Comparison of ENCODE assay signal across 10 cellular contexts in genomic region chr1:206912445-206913095, GRCh38. TPM values are rescaled to one million over a fixed set of nuclear protein-coding genes. Genes with fewer than 3 reads are reported as not detected.
DNase-seq lines count a peak whose midpoint lies in the region; ATAC-seq and TF ChIP-seq lines count a peak whose summit lies in the region.
"Had no signal": no experiment of that assay in that cellular context is flagged by ENCODE, and none has a peak within 500 bp of the region (broad histone marks: within the 10 kb centered on the region; RNA-seq: fewer than 3 reads in every experiment).

No MANE protein-coding gene starts in this region.

- TF ChIP-seq CTCF in astrocyte of the spinal cord (IDR thresholded peaks at IDR 0.05; ENCODE audit: low read depth, low read length) (peak; percentile 80), hepatocyte (IDR thresholded peaks at IDR 0.05; ENCODE audit: poor library complexity) (peak; percentile 78)

- DNase-seq in COLO829 (ENCODE audit: low spot score): peak; percentile 92
- DNase-seq in NCI-H1930 (lab: John Stamatoyannopoulos, UW): peak; percentile 39 to 62
- DNase-seq in T-helper 17 cell: peak; percentile 22 to 35 (median 33)
- DNase-seq in astrocyte of the spinal cord (ENCODE audit: low read depth, low spot score): peak; percentile 73
- peak; percentile 90 for DNase-seq in hepatocyte (ENCODE audit: low spot score)
- DNase-seq in sciatic nerve (ENCODE audit: low spot score): peak; percentile 78

- peak overlapping the region; percentile 69 for H3K4me3 Mint-ChIP-seq in T-helper 17 cell

- no peaks in the 10 kb centered on the region for H3K79me2 ChIP-seq in hepatocyte

- peaks cover 27% of the 10 kb centered on the region for H3K27me3 ChIP-seq in hepatocyte

- peaks cover 25% of the 10 kb centered on the region for H3K36me3 Mint-ChIP-seq in T-helper 17 cell (ENCODE audit: low read depth)

- no peak overlapping the region for H3K27ac ChIP-seq in hepatocyte

- intact Hi-C loops in sciatic nerve (cut with DNase I): loop anchor here (10.0 kb wide), 1 partner anchor 178 kb away; no protein-coding TSS in a partner anchor

- no peak overlapping the region for H2AFZ ChIP-seq in hepatocyte

- H3K4me3 ChIP-seq in astrocyte of the spinal cord (ENCODE audit: low read depth, low read length) (no peak overlapping the region), hepatocyte (no peak overlapping the region)

- H3K36me3 ChIP-seq in hepatocyte (replicated peaks; ENCODE audit: insufficient read depth, low read depth): no peaks in the 10 kb centered on the region

- in situ Hi-C loops in astrocyte of the spinal cord (cut with HindIII; ENCODE audit: low sequenced_read_pairs): no loop called here

- peaks cover 4% of the 10 kb centered on the region for H3K4me1 ChIP-seq in hepatocyte (ENCODE audit: insufficient read depth)

- H4K20me1 ChIP-seq in hepatocyte (ENCODE audit: insufficient read depth, poor library complexity, severe bottlenecking): no peaks in the 10 kb centered on the region

- no peaks in the 10 kb centered on the region for H3K27me3 Mint-ChIP-seq in T-helper 17 cell

- H3K9me2 ChIP-seq in hepatocyte (replicated peaks; ENCODE audit: insufficient read depth): no peaks in the 10 kb centered on the region

- 32% methylated on average over 7 of the region's 7 CpGs for WGBS in hepatocyte (ENCODE audit: low lambda C conversion rate, missing lambda C conversion rate)

- H3K9me3 ChIP-seq in T-helper 17 cell (ENCODE audit: control insufficient read depth, low read length, poor library complexity, severe bottlenecking) (no peaks in the 10 kb centered on the region), hepatocyte (ENCODE audit: low read depth) (no peaks in the 10 kb centered on the region)

- H3K4me1 Mint-ChIP-seq in T-helper 17 cell: peaks cover 71% of the 10 kb centered on the region

- ATAC-seq in GM21825 (IDR thresholded peaks at IDR 0.05; ENCODE audit: unreplicated experiment): peak; percentile 49
- peak; percentile 57 for ATAC-seq in T-helper 17 cell
- peak; percentile 81 for ATAC-seq in sciatic nerve
- ATAC-seq in GM18858 (IDR thresholded peaks at IDR 0.05; ENCODE audit: unreplicated experiment): no peak

- no peak overlapping the region for H3K4me2 ChIP-seq in hepatocyte

- no peak overlapping the region for H3K27ac Mint-ChIP-seq in T-helper 17 cell

RNA-seq across cellular contexts. Expression of gene FCMR, which starts 9.2 kb away (rescaled TPM):
- 100 to 1,000 TPM; 206 to 249 TPM for total RNA-seq in T-helper 17 cell
- total RNA-seq in hepatocyte: 0.97 and 2.6 TPM in 2 replicates
- polyA plus RNA-seq in hepatocyte: 0.71 and 0.88 TPM in 2 replicates
- 5.0 TPM for total RNA-seq in sciatic nerve

RNA-seq across cellular contexts. Expression of gene IL24, which starts 15.3 kb away (rescaled TPM):
- not detected for total RNA-seq in T-helper 17 cell
- 0.12 TPM in 1 of 2 replicates, not detected in the other for total RNA-seq in hepatocyte
- 1.3 TPM in 1 of 2 replicates, not detected in the other for polyA plus RNA-seq in hepatocyte
- total RNA-seq in sciatic nerve: not detected
- total RNA-seq: subcutaneous adipose tissue had no signal

RNA-seq across cellular contexts. Expression of gene PIGR, which starts 33.7 kb away (rescaled TPM):
- total RNA-seq in T-helper 17 cell (not detected), hepatocyte (22.9 and 23.3 TPM in 2 replicates), sciatic nerve (0.49 TPM)
- polyA plus RNA-seq in hepatocyte: 8.1 and 11.0 TPM in 2 replicates
- total RNA-seq: T-helper 2 cell treated with Interferon-gamma antibody and Interleukin-4, amounts not matched to agents 100 ng/mL and 5 ng/mL, for 36 hours had no signal

RNA-seq across cellular contexts. Expression of gene IL20, which starts 47.1 kb away (rescaled TPM):
- not detected for total RNA-seq in T-helper 17 cell
- not detected in 2 replicates for total RNA-seq in hepatocyte
- not detected in 2 replicates for polyA plus RNA-seq in hepatocyte
- total RNA-seq in sciatic nerve: not detected
- total RNA-seq: subcutaneous adipose tissue; T-helper 2 cell treated with Interferon-gamma antibody and Interleukin-4, amounts not matched to agents 100 ng/mL and 5 ng/mL, for 36 hours had no signal

RNA-seq across cellular contexts. Expression of gene FCAMR, which starts 57.7 kb away (rescaled TPM):
- total RNA-seq in T-helper 17 cell (not detected), hepatocyte (0.52 and 0.70 TPM in 2 replicates), sciatic nerve (not detected)
- 0.52 TPM in 1 of 2 replicates, not detected in the other for polyA plus RNA-seq in hepatocyte
- total RNA-seq: subcutaneous adipose tissue had no signal

Comparison
In these comparisons a context has a peak if more than half of its experiments do, and no peak if none do; other contexts are left out.
1. DNase-seq: peak in every context shown above with its lines; median percentile 92 in COLO829; 90 in hepatocyte; 78 in sciatic nerve; 73 in astrocyte of the spinal cord; 50 in NCI-H1930; 33 in T-helper 17 cell.
2. RNA of gene FCMR, which starts 9.2 kb away (total RNA-seq): 206 to 249 TPM in T-helper 17 cell; 5.0 TPM in sciatic nerve (single experiment) and 0.97 to 2.6 TPM in hepatocyte; every median in the first group is over 10 times any median in the second.
3. RNA of gene PIGR, which starts 33.7 kb away (total RNA-seq): 22.9 to 23.3 TPM in hepatocyte; 0.49 TPM in sciatic nerve (single experiment) and not detected in T-helper 17 cell; every median in the first group is over 10 times any median in the second.